Comparison of ENCODE assay signal across 21 cellular contexts in the genomic region with DNA sequence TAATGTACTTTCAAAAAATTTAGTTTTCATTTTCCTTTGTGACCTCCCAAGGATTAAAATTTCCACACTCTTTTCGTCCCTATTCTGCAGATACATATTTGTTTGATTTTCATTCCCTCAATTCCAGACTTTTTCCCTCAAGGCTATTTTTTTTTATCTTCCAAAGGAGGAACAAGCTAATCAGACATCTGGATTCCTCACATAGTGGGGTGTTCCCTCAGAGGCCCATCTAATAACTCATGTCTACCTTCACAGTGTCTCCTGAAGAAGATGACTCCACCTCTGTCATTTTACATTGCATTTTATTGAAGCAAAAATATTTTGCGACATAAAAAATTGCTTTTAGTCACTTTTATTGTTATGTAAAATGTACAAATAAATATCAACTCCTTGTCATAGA.
"Had no signal": no experiment of that assay in that cellular context is flagged by ENCODE, and none has a peak within 500 bp of the region (broad histone marks: within the 10 kb centered on the region; RNA-seq: fewer than 3 reads in every experiment).

No MANE protein-coding gene starts in this region.

- H3K36me3 ChIP-seq: esophagus muscularis mucosa, heart right ventricle, left ventricle myocardium inferior, sigmoid colon, thyroid gland had no signal

- H3K27me3 ChIP-seq: esophagus muscularis mucosa, heart right ventricle, sigmoid colon, thyroid gland had no signal

- ATAC-seq: activated T-cell treated with anti-CD3 and anti-CD28 coated beads, Interleukin-2, amount 50 U/mL, for 72 hours; heart right ventricle; naive thymus-derived CD8-positive, alpha-beta T cell had no signal

- H3K4me1 ChIP-seq: heart right ventricle, left ventricle myocardium inferior, thyroid gland had no signal

- H3K4me3 ChIP-seq: esophagus muscularis mucosa, heart right ventricle, left ventricle myocardium inferior, sigmoid colon, thyroid gland had no signal

- DNase-seq: activated CD4-positive, alpha-beta T cell treated with anti-CD3 and anti-CD28 coated beads, Interleukin-2, amount 50 U/mL, for 1 hour; activated CD4-positive, CD25-positive, alpha-beta regulatory T cell treated with anti-CD3 and anti-CD28 coated beads, Interleukin-2, amount 50 U/mL, for 72 hours; activated gamma-delta T cell; activated T-cell treated with anti-CD3 and anti-CD28 coated beads, Interleukin-2, amount 50 U/mL, for 72 hours; effector CD8-positive, alpha-beta T cell; heart right ventricle; immature natural killer cell; kidney glomerular epithelial cell; left ventricle myocardium inferior; mesenchymal stem cell; naive thymus-derived CD8-positive, alpha-beta T cell; nucleus accumbens; posterior cingulate gyrus; sigmoid colon; stimulated activated CD4-positive, alpha-beta T cell treated with anti-CD3 and anti-CD28 coated beads, Interleukin-1b, Interleukin-23, amount 100 ng/mL, for 48 hours; stimulated activated CD8-positive, alpha-beta memory T cell treated with anti-CD3 and anti-CD28 coated beads, Interleukin-4, amount 100 ng/mL, for 48 hours; stimulated activated naive CD4-positive, alpha-beta T cell; T-helper 2 cell; thyroid gland had no signal

- H3K9me3 ChIP-seq: esophagus muscularis mucosa, heart right ventricle, left ventricle myocardium inferior, sigmoid colon, thyroid gland had no signal

- H3K27ac ChIP-seq: esophagus muscularis mucosa, heart right ventricle, left ventricle myocardium inferior, sigmoid colon, thyroid gland, VCaP had no signal
